Comparison of ENCODE assay signal across 10 cellular contexts in genomic region chr6:105835373-105835772, GRCh38.
A peak's percentile ranks its signal among the peaks of the same experiment; 100 is the strongest.
DNase-seq lines count a peak whose midpoint lies in the region; ATAC-seq and TF ChIP-seq lines count a peak whose summit lies in the region.
"Had no signal": no experiment of that assay in that cellular context is flagged by ENCODE, and none has a peak within 500 bp of the region (broad histone marks: within the 10 kb centered on the region; RNA-seq: fewer than 3 reads in every experiment).

No MANE protein-coding gene starts in this region.

- H3K9ac ChIP-seq in Loucy (ENCODE audit: low read depth, low read length, poor library complexity, severe bottlenecking) = no peak overlapping the region

- no peaks in the 10 kb centered on the region for H3K9me3 ChIP-seq in Loucy (ENCODE audit: insufficient read depth, low read depth, low read length)

- H3K4me3 ChIP-seq in Loucy (ENCODE audit: low read length, poor library complexity, severe bottlenecking) (no peak overlapping the region), cardiac fibroblast (replicated peaks in 1 of 2; ENCODE audit: low read depth in 2 of 2, low read length in 2 of 2) (no peak overlapping the region)

- H3F3A ChIP-seq in Loucy (ENCODE audit: low read depth) = no peaks in the 10 kb centered on the region

- no peaks in the 10 kb centered on the region for H4K20me1 ChIP-seq in Loucy (ENCODE audit: insufficient read depth, low read length, poor library complexity, severe bottlenecking)

- CTCF ChIA-PET in activated naive CD4-positive, alpha-beta T cell treated with anti-CD3 and anti-CD28 coated beads, Interleukin-2, amount 10 ng/mL, durations not matched to agents 7 days and 5 days (lab: Charles Lee) = no interaction called here

- H3K27ac Mint-ChIP-seq in nephron = no peak overlapping the region
- H3K27ac Mint-ChIP-seq in activated naive CD4-positive, alpha-beta T cell treated with anti-CD3 and anti-CD28 coated beads, Interleukin-2, amount 10 ng/mL, durations not matched to agents 7 days and 5 days = no peak overlapping the region

- H3K79me2 ChIP-seq in Loucy (ENCODE audit: insufficient read depth, low read length) = no peaks in the 10 kb centered on the region

- H3K27me3 Mint-ChIP-seq in nephron (ENCODE audit: low read depth) = peaks cover 4% of the 10 kb centered on the region
- H3K27me3 Mint-ChIP-seq in activated naive CD4-positive, alpha-beta T cell treated with anti-CD3 and anti-CD28 coated beads, Interleukin-2, amount 10 ng/mL, durations not matched to agents 7 days and 5 days = peaks cover 5% of the 10 kb centered on the region

- no peak overlapping the region for H3K4me3 Mint-ChIP-seq in nephron
- H3K4me3 Mint-ChIP-seq in activated naive CD4-positive, alpha-beta T cell treated with anti-CD3 and anti-CD28 coated beads, Interleukin-2, amount 10 ng/mL, durations not matched to agents 7 days and 5 days = no peak overlapping the region

- H3K9me2 ChIP-seq in Loucy (replicated peaks; ENCODE audit: low read depth, low read length) = no peaks in the 10 kb centered on the region

- TF ChIP-seq CTCF in Loucy (conservative IDR thresholded peaks at IDR 0.05; ENCODE audit: low read length) (peak; percentile 70), cardiac fibroblast (IDR thresholded peaks at IDR 0.05; ENCODE audit: low read depth, low read length) (no peak), nephron (IDR thresholded peaks at IDR 0.05; ENCODE audit: unreplicated experiment in 3 of 3) (peak in 2 of 3 experiments; percentile 10 to 48)

- no peak overlapping the region for H3K4me2 ChIP-seq in Loucy (ENCODE audit: low read depth, low read length, poor library complexity, severe bottlenecking)

- no peaks in the 10 kb centered on the region for H3K27me3 ChIP-seq in Loucy (ENCODE audit: insufficient read depth, low read length, poor library complexity, severe bottlenecking)

- no peak for ATAC-seq in GM19324 (IDR thresholded peaks at IDR 0.05; ENCODE audit: low FRiP score, unreplicated experiment)

- H3K9me3 Mint-ChIP-seq in nephron = no peaks in the 10 kb centered on the region
- no peaks in the 10 kb centered on the region for H3K9me3 Mint-ChIP-seq in activated naive CD4-positive, alpha-beta T cell treated with anti-CD3 and anti-CD28 coated beads, Interleukin-2, amount 10 ng/mL, durations not matched to agents 7 days and 5 days

- no peak overlapping the region for H2AFZ ChIP-seq in Loucy (ENCODE audit: low read length)

- H3K4me1 ChIP-seq in Loucy (ENCODE audit: insufficient read depth, low read length, poor library complexity, severe bottlenecking) = peaks cover 5% of the 10 kb centered on the region

- no peaks in the 10 kb centered on the region for H3K36me3 Mint-ChIP-seq in nephron (ENCODE audit: low read depth)
- H3K36me3 Mint-ChIP-seq in activated naive CD4-positive, alpha-beta T cell treated with anti-CD3 and anti-CD28 coated beads, Interleukin-2, amount 10 ng/mL, durations not matched to agents 7 days and 5 days = no peaks in the 10 kb centered on the region

- no peaks in the 10 kb centered on the region for H3K4me1 Mint-ChIP-seq in nephron
- peaks cover 19% of the 10 kb centered on the region for H3K4me1 Mint-ChIP-seq in activated naive CD4-positive, alpha-beta T cell treated with anti-CD3 and anti-CD28 coated beads, Interleukin-2, amount 10 ng/mL, durations not matched to agents 7 days and 5 days

- DNase-seq in DMS53 (lab: John Stamatoyannopoulos, UW) (peak; percentile 36), DMS53 treated with DMSO at 0.1 percent for 48 hours (lab: John Stamatoyannopoulos, UW; ENCODE audit: unreplicated experiment) (no peak), cardiac fibroblast (ENCODE audit: low read depth in 2 of 2) (peak; percentile 15 to 20), NCI-H2107 (lab: John Stamatoyannopoulos, UW) (no peak)
- no peak for DNase-seq in activated naive CD4-positive, alpha-beta T cell treated with anti-CD3 and anti-CD28 coated beads, Interleukin-2, amount 10 ng/mL, durations not matched to agents 7 days and 5 days
- DNase-seq: 8988T; activated CD4-positive, alpha-beta T cell treated with anti-CD3 and anti-CD28 coated beads, Interleukin-2, amount 50 U/mL, for 1 hour had no signal

- no peaks in the 10 kb centered on the region for H3K36me3 ChIP-seq in Loucy (ENCODE audit: insufficient read depth, low read length)

Comparison
In these comparisons a context has a peak if more than half of its experiments do, and no peak if none do; other contexts are left out.
1. DNase-seq: peak in DMS53 (single experiment) and cardiac fibroblast (2 of 2); none in DMS53 treated with DMSO at 0.1 percent for 48 hours (single experiment), NCI-H2107 (single experiment) and activated naive CD4-positive, alpha-beta T cell treated with anti-CD3 and anti-CD28 coated beads, Interleukin-2, amount 10 ng/mL, durations not matched to agents 7 days and 5 days (single experiment).